In genomic region chr1:234624718-234625117, GRCh38 we compare ENCODE assay signal across 1 cellular context.
TF ChIP-seq lines count a peak whose summit lies in the region.

No MANE protein-coding gene starts in this region.

TF ChIP-seq in endothelial cell of umbilical vein, 7 proteins besides CTCF, POLR2A, EP300 and RAD21 (continued from another document):
- TF ChIP-seq MAX (IDR thresholded peaks at IDR 0.05; ENCODE audit: insufficient read depth, insufficient read length) (no peak), MYC (IDR thresholded peaks at IDR 0.05; ENCODE audit: low read depth, low read length) (no peak), GATA2 (IDR thresholded peaks at IDR 0.05; ENCODE audit: insufficient read depth, insufficient read length, low read depth, low read length) (no peak), JUN (IDR thresholded peaks at IDR 0.05; ENCODE audit: borderline replicate concordance, insufficient read depth, insufficient read length, low read depth) (no peak), EZH2 (IDR thresholded peaks at IDR 0.05; ENCODE audit: borderline replicate concordance, low read depth, low read length, severe bottlenecking) (no peak), FOS (IDR thresholded peaks at IDR 0.05; ENCODE audit: borderline replicate concordance, insufficient read depth, low read length) (no peak)
TF ChIP-seq in endothelial cell of umbilical vein: peak in this region for 0.
